18 cellular contexts compared by ENCODE assay signal in the genomic region with DNA sequence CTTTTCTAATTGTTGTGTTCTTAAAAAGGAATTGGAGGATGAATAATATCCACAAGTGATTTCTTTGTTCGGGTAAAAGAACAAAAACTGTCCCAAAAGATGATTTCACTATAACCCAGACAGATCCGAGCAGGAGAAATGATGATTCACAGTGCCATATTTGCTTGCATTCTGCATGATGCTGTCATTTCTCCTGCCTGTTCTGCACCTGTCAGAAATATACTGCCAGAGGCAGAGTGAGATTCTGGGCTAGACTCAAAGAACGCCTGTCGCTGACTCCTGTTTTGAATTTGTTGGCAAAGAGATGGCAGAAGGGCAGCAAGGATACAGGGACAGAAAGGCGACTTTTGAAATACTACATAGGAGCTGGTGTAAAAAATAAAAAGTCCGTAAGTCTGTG. TPM values are rescaled to one million over a fixed set of nuclear protein-coding genes. Genes with fewer than 3 reads are reported as not detected.
"Had no signal": no experiment of that assay in that cellular context is flagged by ENCODE, and none has a peak within 500 bp of the region (broad histone marks: within the 10 kb centered on the region; RNA-seq: fewer than 3 reads in every experiment).

No MANE protein-coding gene starts in this region.

- H3K27ac ChIP-seq: cardiac muscle cell, colonic mucosa, left ventricle myocardium inferior, neutrophil, right atrium auricular region, thyroid gland had no signal

- H3K36me3 ChIP-seq: cardiac muscle cell, colonic mucosa, left ventricle myocardium inferior, neutrophil, right atrium auricular region, thyroid gland had no signal

- H3K27ac Mint-ChIP-seq: activated CD8-positive, alpha-beta memory T cell treated with anti-CD3 and anti-CD28 coated beads, Interleukin-2, amount 10 ng/mL, durations not matched to agents 7 days and 5 days; activated naive CD8-positive, alpha-beta T cell; stimulated activated effector memory CD8-positive, alpha-beta T cell treated with anti-CD3 and anti-CD28 coated beads, Interleukin-12 subunit alpha, Interleukin-12 subunit beta, amount 100 ng/mL, for 72 hours; T-helper 17 cell had no signal

- ATAC-seq: activated CD8-positive, alpha-beta memory T cell treated with anti-CD3 and anti-CD28 coated beads, Interleukin-2, amount 10 ng/mL, durations not matched to agents 7 days and 5 days; activated T-cell treated with anti-CD3 and anti-CD28 coated beads, Interleukin-2, amount 50 U/mL, for 4 hours; stimulated activated effector memory CD8-positive, alpha-beta T cell treated with anti-CD3 and anti-CD28 coated beads, Interleukin-12 subunit alpha, Interleukin-12 subunit beta, amount 100 ng/mL, for 72 hours; T-helper 17 cell had no signal

- H3K4me2 ChIP-seq: smooth muscle cell had no signal

- DNase-seq: activated CD4-positive, CD25-positive, alpha-beta regulatory T cell; activated CD8-positive, alpha-beta memory T cell treated with anti-CD3 and anti-CD28 coated beads, Interleukin-2, amount 10 ng/mL, durations not matched to agents 7 days and 5 days; activated gamma-delta T cell; activated T-cell treated with anti-CD3 and anti-CD28 coated beads, Interleukin-2, amount 50 U/mL, for 4 hours; colonic mucosa; effector CD4-positive, alpha-beta T cell; left ventricle myocardium inferior; mesendoderm; T-helper 17 cell; thyroid gland had no signal

- H3K4me3 Mint-ChIP-seq: activated CD8-positive, alpha-beta memory T cell treated with anti-CD3 and anti-CD28 coated beads, Interleukin-2, amount 10 ng/mL, durations not matched to agents 7 days and 5 days; activated naive CD8-positive, alpha-beta T cell; activated T-cell treated with anti-CD3 and anti-CD28 coated beads, Interleukin-2, amount 50 U/mL, for 4 hours; stimulated activated effector memory CD8-positive, alpha-beta T cell treated with anti-CD3 and anti-CD28 coated beads, Interleukin-12 subunit alpha, Interleukin-12 subunit beta, amount 100 ng/mL, for 72 hours; T-helper 17 cell had no signal

- H3K36me3 Mint-ChIP-seq: activated CD8-positive, alpha-beta memory T cell treated with anti-CD3 and anti-CD28 coated beads, Interleukin-2, amount 10 ng/mL, durations not matched to agents 7 days and 5 days; activated naive CD8-positive, alpha-beta T cell; stimulated activated effector memory CD8-positive, alpha-beta T cell treated with anti-CD3 and anti-CD28 coated beads, Interleukin-12 subunit alpha, Interleukin-12 subunit beta, amount 100 ng/mL, for 72 hours had no signal

- H3K4me3 ChIP-seq: cardiac muscle cell, colonic mucosa, left ventricle myocardium inferior, right atrium auricular region, smooth muscle cell, thyroid gland had no signal

- H3K4me1 Mint-ChIP-seq: activated CD8-positive, alpha-beta memory T cell treated with anti-CD3 and anti-CD28 coated beads, Interleukin-2, amount 10 ng/mL, durations not matched to agents 7 days and 5 days; stimulated activated effector memory CD8-positive, alpha-beta T cell treated with anti-CD3 and anti-CD28 coated beads, Interleukin-12 subunit alpha, Interleukin-12 subunit beta, amount 100 ng/mL, for 72 hours; T-helper 17 cell had no signal

- H3K9me3 ChIP-seq: colonic mucosa, left ventricle myocardium inferior, neutrophil, right atrium auricular region, thyroid gland had no signal

- H3K9me3 Mint-ChIP-seq: activated T-cell treated with anti-CD3 and anti-CD28 coated beads, Interleukin-2, amount 50 U/mL, for 4 hours; stimulated activated effector memory CD8-positive, alpha-beta T cell treated with anti-CD3 and anti-CD28 coated beads, Interleukin-12 subunit alpha, Interleukin-12 subunit beta, amount 100 ng/mL, for 72 hours had no signal

- H3K27me3 ChIP-seq: cardiac muscle cell, colonic mucosa, right atrium auricular region, thyroid gland had no signal

- H3K4me1 ChIP-seq: colonic mucosa, left ventricle myocardium inferior, right atrium auricular region, thyroid gland had no signal

RNA-seq across cellular contexts. Expression of a gene that starts 34.6 kb away (rescaled TPM):
- total RNA-seq: activated CD8-positive, alpha-beta memory T cell treated with anti-CD3 and anti-CD28 coated beads, Interleukin-2, amount 10 ng/mL, durations not matched to agents 7 days and 5 days; activated T-cell treated with anti-CD3 and anti-CD28 coated beads, Interleukin-2, amount 50 U/mL, for 4 hours; cardiac muscle cell; colonic mucosa; endothelial cell of umbilical vein; left ventricle myocardium inferior; posterior vena cava; right atrium auricular region; smooth muscle cell; T-helper 17 cell; thyroid gland had no signal
- polyA plus RNA-seq: cardiac muscle cell, endothelial cell of umbilical vein, smooth muscle cell had no signal
